In genomic region chr11:73982595-73982989, GRCh38 we compare ENCODE assay signal across 8 cellular contexts. TPM values are rescaled to one million over a fixed set of nuclear protein-coding genes. Genes with fewer than 3 reads are reported as not detected.
DNase-seq lines count a peak whose midpoint lies in the region; ATAC-seq and TF ChIP-seq lines count a peak whose summit lies in the region.

Gene UCP2 (minus strand): TSS chr11:73982843. CDS start chr11:73978378, 4,465 bp downstream.

- H3K9me3 Mint-ChIP-seq in HFFc6 = no peaks in the 10 kb centered on the region
- no peaks in the 10 kb centered on the region for H3K9me3 Mint-ChIP-seq in progenitor cell of endocrine pancreas (ENCODE audit: low read depth)

- H3K27ac ChIP-seq in heart right ventricle (peak within 1 kb of the TSS; percentile 55 to 94 (median 81)), upper lobe of left lung (peak within 1 kb of the TSS; percentile 87 to 98 (median 92))

- intact Hi-C loops in heart right ventricle (cut with DNase I) = loop anchor here in 3 of 10 donors (2.0 to 10.0 kb wide), 4 partner anchors 18 to 192 kb away; partner anchors contain the start of genes C2CD3 (in 1 of the 3) and PPME1 (in 1 of the 3)

- peaks cover 0 to 57% (median 15%) of the 10 kb centered on the region in 9 donors for H3K4me1 ChIP-seq in heart right ventricle
- peaks cover 27 to 63% (median 48%) of the 10 kb centered on the region in 4 donors for H3K4me1 ChIP-seq in upper lobe of left lung

- H3K27me3 ChIP-seq in heart right ventricle = no peaks in the 10 kb centered on the region
- H3K27me3 ChIP-seq in upper lobe of left lung = no peaks in the 10 kb centered on the region

- 1 to 2% methylated on average over 30 to 43 of the region's 43 CpGs for WGBS in heart right ventricle, 2 donors
- 0% methylated on average over 19 to 20 of the region's 43 CpGs for WGBS in upper lobe of left lung, 2 donors

- H3K9me3 ChIP-seq in heart right ventricle (no peaks in the 10 kb centered on the region), upper lobe of left lung (no peaks in the 10 kb centered on the region)

- peaks cover 46% of the 10 kb centered on the region for H3K4me1 Mint-ChIP-seq in HFFc6 (ENCODE audit: low read depth)
- peaks cover 31% of the 10 kb centered on the region for H3K4me1 Mint-ChIP-seq in progenitor cell of endocrine pancreas (ENCODE audit: low read depth)

- H3K36me3 Mint-ChIP-seq in HFFc6 (ENCODE audit: low read depth) (no peaks in the 10 kb centered on the region; the same call in 1 of the 2 replicates), progenitor cell of endocrine pancreas (ENCODE audit: insufficient read depth) (peaks cover 5% of the 10 kb centered on the region)

- H3K4me3 Mint-ChIP-seq in HFFc6 (peak within 1 kb of the TSS; percentile 92), progenitor cell of endocrine pancreas (ENCODE audit: low read depth) (peak within 1 kb of the TSS; percentile 87)

- no peak for TF ChIP-seq POLR2A in upper lobe of left lung (IDR thresholded peaks at IDR 0.05)

- ATAC-seq in heart right ventricle (peak; percentile 86 to 94 (median 89)), upper lobe of left lung (ENCODE audit: low FRiP score in 2 of 2) (peak; percentile 91 to 95)

- TF ChIP-seq CTCF in HFFc6 (IDR thresholded peaks at IDR 0.05) (no peak), heart right ventricle (IDR thresholded peaks at IDR 0.05) (no peak), progenitor cell of endocrine pancreas (IDR thresholded peaks at IDR 0.05; ENCODE audit: unreplicated experiment) (no peak), upper lobe of left lung (IDR thresholded peaks at IDR 0.05) (no peak)

- peaks cover 7% of the 10 kb centered on the region for H3K27me3 Mint-ChIP-seq in HFFc6 (ENCODE audit: insufficient read depth)
- no peaks in the 10 kb centered on the region for H3K27me3 Mint-ChIP-seq in progenitor cell of endocrine pancreas

- TF ChIP-seq EP300 in upper lobe of left lung (IDR thresholded peaks at IDR 0.05) = no peak

- DNase-seq in HFFc6 = peak; percentile 64
- peak; percentile 95 for DNase-seq in NCI-H1092 treated with DMSO at 0.1 percent for 48 hours (lab: John Stamatoyannopoulos, UW)
- DNase-seq in SW480 (ENCODE audit: low spot score) = peak; percentile 82
- peak; percentile 65 for DNase-seq in activated naive CD8-positive, alpha-beta T cell treated with anti-CD3 and anti-CD28 coated beads, Interleukin-2, amount 50 U/mL, for 16 hours (ENCODE audit: low read depth, low spot score)
- DNase-seq in heart right ventricle = peak; percentile 75 to 89
- DNase-seq in progenitor cell of endocrine pancreas (ENCODE audit: low spot score, unreplicated experiment) = peak; percentile 64
- DNase-seq in upper lobe of left lung = peak; percentile 93 to 98

- peaks cover 0 to 34% (median 0%) of the 10 kb centered on the region in 9 donors for H3K36me3 ChIP-seq in heart right ventricle
- H3K36me3 ChIP-seq in upper lobe of left lung = peaks cover 4 to 10% (median 7%) of the 10 kb centered on the region in 4 donors

- peak within 1 kb of the TSS; percentile 80 for H3K4me3 ChIP-seq in GM08714 (ENCODE audit: low read length)
- peak within 1 kb of the TSS; percentile 26 to 88 (median 64) for H3K4me3 ChIP-seq in heart right ventricle
- peak within 1 kb of the TSS; percentile 51 to 78 (median 58) for H3K4me3 ChIP-seq in upper lobe of left lung

- H3K27ac Mint-ChIP-seq in HFFc6 (peak within 1 kb of the TSS; percentile 93), progenitor cell of endocrine pancreas (peak within 1 kb of the TSS; percentile 97)

RNA-seq across cellular contexts. Expression of gene UCP2, which starts in this region (rescaled TPM):
- total RNA-seq in HFFc6 (2021; fragmentation: NEBNext Ultra II Directional; extraction: Animal tissue kit (Norgen Biotek cat#: 25700)) = 1 to 10 TPM; 6.4 to 9.9 (median 8.0) TPM
- total RNA-seq in heart right ventricle (10 to 100 TPM; 11.8 to 73.3 (median 18.1) TPM), progenitor cell of endocrine pancreas (89.9 and 103 TPM in 2 replicates), upper lobe of left lung (100 to 1,000 TPM in 3 of 6 donors, 10 to 100 TPM in 3; 76.5 to 118 (median 98.3) TPM)
- polyA plus RNA-seq in heart right ventricle = 10 to 100 TPM; 10.2 to 18.4 TPM

Comparison
In these comparisons a context has a peak if more than half of its experiments do, and no peak if none do; other contexts are left out.
1. Peak in every context shown above with its lines: DNase-seq, ATAC-seq, H3K4me3 ChIP-seq and H3K27ac ChIP-seq.